In the genomic region with DNA sequence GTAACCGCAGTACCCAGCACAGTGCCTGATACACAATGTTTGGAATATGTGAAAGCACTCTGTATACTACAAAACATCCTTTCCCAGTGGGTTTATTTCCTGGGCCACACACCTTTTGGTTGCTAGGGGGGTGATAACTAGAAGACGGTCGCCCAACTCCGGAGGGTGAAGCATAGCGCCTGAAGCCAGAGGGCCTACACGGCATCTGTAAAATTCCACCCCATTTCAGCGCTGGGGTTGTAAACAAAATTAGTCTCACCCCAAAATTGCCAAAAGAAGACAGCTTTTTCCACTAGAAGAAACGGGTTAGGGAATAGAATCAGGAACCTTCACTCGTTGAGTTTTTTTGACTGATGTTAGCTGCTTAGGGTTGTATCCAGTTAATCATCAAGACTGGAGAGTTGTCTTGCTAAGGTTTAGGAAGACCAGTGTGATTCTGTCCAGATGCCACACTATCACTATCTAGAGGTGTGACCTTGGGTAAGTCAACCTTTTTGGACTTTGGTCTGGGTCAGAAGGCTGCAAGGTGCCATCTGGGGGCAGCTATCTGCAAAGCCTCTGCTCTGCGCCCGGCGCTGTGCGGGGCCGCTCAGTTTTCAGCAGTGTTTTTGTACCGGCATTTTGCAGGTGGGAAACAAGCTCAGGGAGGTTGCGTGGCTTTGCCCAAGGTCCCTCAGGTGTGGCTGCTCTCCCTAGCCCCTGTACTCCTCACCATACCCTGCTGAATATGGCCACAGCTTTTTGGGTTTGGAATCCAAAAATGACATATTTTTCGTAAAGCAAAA, we compare ENCODE assay signal across 7 cellular contexts. TPM values are rescaled to one million over a fixed set of nuclear protein-coding genes. Genes with fewer than 3 reads are reported as not detected.
DNase-seq lines count a peak whose midpoint lies in the region; ATAC-seq, FAIRE-seq and TF ChIP-seq lines count a peak whose summit lies in the region.

No MANE protein-coding gene starts in this region.

- H3K9me1 ChIP-seq in keratinocyte (ENCODE audit: control insufficient read depth, extremely low read depth, insufficient read depth, low read length) = no peaks in the 10 kb centered on the region

- H3K4me3 Mint-ChIP-seq in activated naive CD8-positive, alpha-beta T cell treated with anti-CD3 and anti-CD28 coated beads, Interleukin-2, amount 10 ng/mL, durations not matched to agents 7 days and 5 days = peak overlapping the region; percentile 92

- H3K4me1 ChIP-seq in keratinocyte (ENCODE audit: control insufficient read depth, extremely low read depth, insufficient read depth, low read length) (peaks cover 33% of the 10 kb centered on the region), subcutaneous abdominal adipose tissue (ENCODE audit: control insufficient read depth in 5 of 5, insufficient read depth in 5 of 5, low read length in 5 of 5) (peaks cover 3 to 51% (median 37%) of the 10 kb centered on the region in 5 donors)

- H2AFZ ChIP-seq in keratinocyte (ENCODE audit: control insufficient read depth, low read length) = peak overlapping the region; percentile 78

- ATAC-seq in activated naive CD8-positive, alpha-beta T cell treated with anti-CD3 and anti-CD28 coated beads, Interleukin-2, amount 10 ng/mL, durations not matched to agents 7 days and 5 days (ENCODE audit: low read depth) = no peak
- no peak for ATAC-seq in GM21360 (IDR thresholded peaks at IDR 0.05; ENCODE audit: unreplicated experiment)

- H3K36me3 ChIP-seq in keratinocyte (ENCODE audit: control insufficient read depth in 2 of 2, extremely low read depth in 1 of 2, insufficient read depth in 2 of 2, low read length in 2 of 2) (peaks cover 4 to 6% of the 10 kb centered on the region in 2 experiments), subcutaneous abdominal adipose tissue (ENCODE audit: control insufficient read depth in 5 of 5, insufficient read depth in 5 of 5, low read length in 5 of 5) (peaks cover 0 to 6% (median 2%) of the 10 kb centered on the region in 5 donors)

- FAIRE-seq in keratinocyte (lab: Jason Lieb, UNC) = no peak

- H3K27me3 Mint-ChIP-seq in activated naive CD8-positive, alpha-beta T cell treated with anti-CD3 and anti-CD28 coated beads, Interleukin-2, amount 10 ng/mL, durations not matched to agents 7 days and 5 days = no peaks in the 10 kb centered on the region

- POLR2A ChIA-PET in activated naive CD8-positive, alpha-beta T cell treated with anti-CD3 and anti-CD28 coated beads, Interleukin-2, amount 10 ng/mL, durations not matched to agents 7 days and 5 days (lab: Charles Lee) = interaction anchor here (0.6 to 2.7 kb wide), 8 partner anchors 9 to 197 kb away, joined by 3 to 13 read pairs (median 4); partner anchors contain the start of genes CINP, MOK and TECPR2

- H3K9ac ChIP-seq in keratinocyte (ENCODE audit: control insufficient read depth, extremely low read depth, insufficient read depth, low read length) = peak overlapping the region; percentile 88
- H3K9ac ChIP-seq in subcutaneous abdominal adipose tissue (ENCODE audit: low read length in 5 of 5) = peak overlapping the region; percentile 36 to 94 (median 88)

- dilution Hi-C loops in keratinocyte (cut with MboI; ENCODE audit: extremely low pct_ligation_motif_present, low sequenced_read_pairs) = no loop called here

- peaks cover 9% of the 10 kb centered on the region for H3K79me2 ChIP-seq in keratinocyte (ENCODE audit: control insufficient read depth, insufficient read depth, low read length)

- H3K27ac Mint-ChIP-seq in activated naive CD8-positive, alpha-beta T cell treated with anti-CD3 and anti-CD28 coated beads, Interleukin-2, amount 10 ng/mL, durations not matched to agents 7 days and 5 days = peak overlapping the region; percentile 89

- DNase-seq in HuH-7 (ENCODE audit: low spot score) (peak; percentile 31), keratinocyte (ENCODE audit: low read depth, low spot score) (no peak), hippocampal formation (lab: John Stamatoyannopoulos, UW) (no peak), NCI-H187 treated with DMSO at 0.1 percent for 48 hours (lab: John Stamatoyannopoulos, UW) (no peak)
- no peak for DNase-seq in activated naive CD8-positive, alpha-beta T cell treated with anti-CD3 and anti-CD28 coated beads, Interleukin-2, amount 10 ng/mL, durations not matched to agents 7 days and 5 days

- H3K4me1 Mint-ChIP-seq in activated naive CD8-positive, alpha-beta T cell treated with anti-CD3 and anti-CD28 coated beads, Interleukin-2, amount 10 ng/mL, durations not matched to agents 7 days and 5 days = peaks cover 29% of the 10 kb centered on the region

- H3K9me3 Mint-ChIP-seq in activated naive CD8-positive, alpha-beta T cell treated with anti-CD3 and anti-CD28 coated beads, Interleukin-2, amount 10 ng/mL, durations not matched to agents 7 days and 5 days = no peaks in the 10 kb centered on the region

- H3K4me2 ChIP-seq in keratinocyte (ENCODE audit: control insufficient read depth, extremely low read depth, insufficient read depth, low read depth, low read length) = peak overlapping the region; percentile 96

- TF ChIP-seq CTCF in keratinocyte (optimal IDR thresholded peaks at IDR 0.05 in 1 of 3, IDR thresholded peaks at IDR 0.05 in 1 of 3, conservative IDR thresholded peaks at IDR 0.05 in 1 of 3; ENCODE audit: extremely low read depth in 1 of 3, insufficient read depth in 2 of 3, low read length in 3 of 3) = no peak

- H3K9me3 ChIP-seq in keratinocyte (ENCODE audit: control insufficient read depth, low read depth, low read length) = no peaks in the 10 kb centered on the region
- H3K9me3 ChIP-seq in subcutaneous abdominal adipose tissue (ENCODE audit: control insufficient read depth in 5 of 5, low read length in 5 of 5) = no peaks in the 10 kb centered on the region

- H3K4me3 ChIP-seq in keratinocyte (ENCODE audit: control insufficient read depth in 2 of 3, extremely low read depth in 1 of 3, insufficient read depth in 2 of 3, low read depth in 1 of 3, low read length in 3 of 3) = peak overlapping the region; percentile 83 to 94 (median 88)
- peak overlapping the region; percentile 83 to 91 (median 88) for H3K4me3 ChIP-seq in subcutaneous abdominal adipose tissue (ENCODE audit: low read depth in 1 of 5, low read length in 5 of 5)

- no peaks in the 10 kb centered on the region for H3K36me3 Mint-ChIP-seq in activated naive CD8-positive, alpha-beta T cell treated with anti-CD3 and anti-CD28 coated beads, Interleukin-2, amount 10 ng/mL, durations not matched to agents 7 days and 5 days

- no peaks in the 10 kb centered on the region for H3K27me3 ChIP-seq in keratinocyte (ENCODE audit: control insufficient read depth, extremely low read depth, insufficient read depth, low read length)
- H3K27me3 ChIP-seq in subcutaneous abdominal adipose tissue (ENCODE audit: control insufficient read depth in 5 of 5, insufficient read depth in 4 of 5, low read length in 5 of 5) = no peaks in the 10 kb centered on the region

- no peaks in the 10 kb centered on the region for H4K20me1 ChIP-seq in keratinocyte (ENCODE audit: control insufficient read depth, extremely low read depth, insufficient read depth, low read length)

- peak overlapping the region; percentile 87 for H3K27ac ChIP-seq in keratinocyte (ENCODE audit: control insufficient read depth, insufficient read depth, low read length)
- H3K27ac ChIP-seq in subcutaneous abdominal adipose tissue (ENCODE audit: low read depth, low read length) = peak overlapping the region; percentile 89

RNA-seq across cellular contexts. Expression of gene ZNF839, which starts 1.3 kb away (rescaled TPM):
- total RNA-seq in activated naive CD8-positive, alpha-beta T cell treated with anti-CD3 and anti-CD28 coated beads, Interleukin-2, amount 10 ng/mL, durations not matched to agents 7 days and 5 days = 10 to 100 TPM; 13.9 to 17.3 TPM
- polyA plus RNA-seq in keratinocyte = 9.9 to 11.0 TPM (median 10.9 TPM) in 3 replicates
- polyA plus RNA-seq in keratinocyte (2011; ENCODE audit: low read depth) = 6.7 TPM
- polyA plus RNA-seq in keratinocyte (2011; cell fraction: cytosol; rRNA removed) = 5.5 and 6.5 TPM in 2 replicates
- polyA plus RNA-seq in keratinocyte (2011; cell fraction: nucleus; rRNA removed) = 32.9 and 37.3 TPM in 2 replicates
- 6.6 and 8.6 TPM in 2 replicates for polyA plus RNA-seq in keratinocyte (2012; ENCODE audit: low replicate concordance)
- 3.1 to 13.4 TPM (median 9.4 TPM) in 3 replicates for polyA minus RNA-seq in keratinocyte
- polyA minus RNA-seq in keratinocyte (2011; cell fraction: cytosol; rRNA and poly(A)+ RNA removed) = 9.0 TPM
- 8.5 and 11.6 TPM in 2 replicates for polyA minus RNA-seq in keratinocyte (2011; cell fraction: nucleus; rRNA and poly(A)+ RNA removed)

RNA-seq across cellular contexts. Expression of gene MOK, which starts 15.9 kb away (rescaled TPM):
- 1 to 10 TPM; 2.4 to 2.7 TPM for total RNA-seq in activated naive CD8-positive, alpha-beta T cell treated with anti-CD3 and anti-CD28 coated beads, Interleukin-2, amount 10 ng/mL, durations not matched to agents 7 days and 5 days
- 24.5 to 41.7 TPM (median 38.1 TPM) in 3 replicates for polyA plus RNA-seq in keratinocyte
- polyA plus RNA-seq in keratinocyte (2011; ENCODE audit: low read depth) = 8.0 TPM
- 20.8 and 24.2 TPM in 2 replicates for polyA plus RNA-seq in keratinocyte (2011; cell fraction: cytosol; rRNA removed)
- polyA plus RNA-seq in keratinocyte (2011; cell fraction: nucleus; rRNA removed) = 85.4 and 109 TPM in 2 replicates
- 7.6 and 32.2 TPM in 2 replicates for polyA plus RNA-seq in keratinocyte (2012; ENCODE audit: low replicate concordance)
- polyA minus RNA-seq in keratinocyte = 11.1 to 34.4 TPM (median 26.8 TPM) in 3 replicates
- polyA minus RNA-seq in keratinocyte (2011; cell fraction: cytosol; rRNA and poly(A)+ RNA removed) = 7.7 TPM
- polyA minus RNA-seq in keratinocyte (2011; cell fraction: nucleus; rRNA and poly(A)+ RNA removed) = 20.0 and 40.4 TPM in 2 replicates

RNA-seq across cellular contexts. Expression of gene CINP, which starts 41.8 kb away (rescaled TPM):
- total RNA-seq in activated naive CD8-positive, alpha-beta T cell treated with anti-CD3 and anti-CD28 coated beads, Interleukin-2, amount 10 ng/mL, durations not matched to agents 7 days and 5 days = 10 to 100 TPM; 29.8 to 35.6 TPM
- 44.3 to 55.4 TPM (median 49.3 TPM) in 3 replicates for polyA plus RNA-seq in keratinocyte
- polyA plus RNA-seq in keratinocyte (2011; ENCODE audit: low read depth) = 50.6 TPM
- polyA plus RNA-seq in keratinocyte (2011; cell fraction: cytosol; rRNA removed) = 54.6 and 61.0 TPM in 2 replicates
- 23.4 and 23.6 TPM in 2 replicates for polyA plus RNA-seq in keratinocyte (2011; cell fraction: nucleus; rRNA removed)
- polyA plus RNA-seq in keratinocyte (2012; ENCODE audit: low replicate concordance) = 33.9 and 48.7 TPM in 2 replicates
- 22.4 to 36.5 TPM (median 35.4 TPM) in 3 replicates for polyA minus RNA-seq in keratinocyte
- 29.2 TPM for polyA minus RNA-seq in keratinocyte (2011; cell fraction: cytosol; rRNA and poly(A)+ RNA removed)
- polyA minus RNA-seq in keratinocyte (2011; cell fraction: nucleus; rRNA and poly(A)+ RNA removed) = 7.8 and 14.3 TPM in 2 replicates

RNA-seq across cellular contexts. Expression of gene TECPR2, which starts 41.9 kb away (rescaled TPM):
- 10 to 100 TPM in 1 of 2 experiments, 1 to 10 TPM in 1; 9.8 to 10.2 TPM for total RNA-seq in activated naive CD8-positive, alpha-beta T cell treated with anti-CD3 and anti-CD28 coated beads, Interleukin-2, amount 10 ng/mL, durations not matched to agents 7 days and 5 days
- polyA plus RNA-seq in keratinocyte = 8.1 to 8.7 TPM (median 8.3 TPM) in 3 replicates
- 6.3 TPM for polyA plus RNA-seq in keratinocyte (2011; ENCODE audit: low read depth)
- 6.4 TPM in 2 replicates for polyA plus RNA-seq in keratinocyte (2011; cell fraction: cytosol; rRNA removed)
- 14.0 and 17.2 TPM in 2 replicates for polyA plus RNA-seq in keratinocyte (2011; cell fraction: nucleus; rRNA removed)
- 4.9 and 10.4 TPM in 2 replicates for polyA plus RNA-seq in keratinocyte (2012; ENCODE audit: low replicate concordance)
- 15.0 to 38.9 TPM (median 15.9 TPM) in 3 replicates for polyA minus RNA-seq in keratinocyte
- 22.1 TPM for polyA minus RNA-seq in keratinocyte (2011; cell fraction: cytosol; rRNA and poly(A)+ RNA removed)
- polyA minus RNA-seq in keratinocyte (2011; cell fraction: nucleus; rRNA and poly(A)+ RNA removed) = 24.5 and 27.2 TPM in 2 replicates
